Comparison of ENCODE assay signal across 9 cellular contexts in the genomic region with DNA sequence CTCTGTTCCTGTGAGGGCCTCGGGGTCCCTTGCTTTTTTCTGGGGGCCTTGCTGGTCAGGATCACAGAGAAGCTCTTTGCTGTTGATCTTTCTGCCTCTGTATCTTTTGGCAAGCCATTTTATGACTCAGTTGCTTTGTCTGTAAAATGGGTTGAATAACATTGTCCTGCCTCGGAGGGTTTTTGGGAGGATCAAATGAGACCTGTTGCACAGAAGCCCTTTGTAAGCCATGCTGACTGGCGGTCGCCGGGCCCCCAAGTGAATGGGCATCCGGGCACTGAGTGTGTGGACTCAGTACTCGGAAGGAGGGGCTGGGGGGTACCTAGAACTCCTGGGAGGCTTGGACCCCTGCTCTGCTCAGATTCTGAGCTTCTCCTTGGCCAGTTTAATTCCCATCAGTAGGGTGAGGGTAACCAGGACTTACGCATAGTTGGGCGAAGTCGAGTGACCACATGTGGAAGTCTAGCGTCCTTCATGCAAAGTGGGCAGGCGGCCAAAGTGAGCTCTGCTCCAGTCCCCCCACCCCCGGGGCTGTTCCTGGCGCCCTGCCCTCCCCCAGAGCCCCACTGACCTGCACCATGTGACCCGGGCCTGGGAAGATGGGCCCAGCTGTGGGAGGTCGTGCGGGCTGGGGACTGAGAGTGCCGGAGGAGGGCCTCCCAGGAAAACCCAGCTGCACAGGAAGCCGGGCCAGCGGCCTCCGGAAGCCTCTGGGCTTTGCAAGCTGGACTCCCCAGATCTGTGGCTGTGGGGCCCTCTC.
DNase-seq lines count a peak whose midpoint lies in the region; ATAC-seq lines count a peak whose summit lies in the region.
"Had no signal": no experiment of that assay in that cellular context is flagged by ENCODE, and none has a peak within 500 bp of the region (broad histone marks: within the 10 kb centered on the region; RNA-seq: fewer than 3 reads in every experiment).

No MANE protein-coding gene starts in this region.

- ATAC-seq in sciatic nerve (peak; percentile 73), HG03354 (IDR thresholded peaks at IDR 0.05; ENCODE audit: poor library complexity, severe bottlenecking, unreplicated experiment) (no peak)

- no peak overlapping the region for H3K27ac Mint-ChIP-seq in activated CD4-positive, alpha-beta T cell treated with anti-CD3 and anti-CD28 coated beads, Interleukin-2, amount 10 ng/mL, durations not matched to agents 7 days and 5 days
- H3K27ac Mint-ChIP-seq in activated naive CD4-positive, alpha-beta T cell treated with anti-CD3 and anti-CD28 coated beads, Interleukin-2, amount 10 ng/mL, durations not matched to agents 7 days and 5 days, result no peak overlapping the region
- H3K27ac Mint-ChIP-seq: activated naive CD4-positive, alpha-beta T cell treated with anti-CD3 and anti-CD28 coated beads, Interleukin-2, amount 50 U/mL, for 24 hours had no signal

- no peaks in the 10 kb centered on the region for H3K9me3 Mint-ChIP-seq in activated CD4-positive, alpha-beta T cell treated with anti-CD3 and anti-CD28 coated beads, Interleukin-2, amount 10 ng/mL, durations not matched to agents 7 days and 5 days
- H3K9me3 Mint-ChIP-seq in activated naive CD4-positive, alpha-beta T cell treated with anti-CD3 and anti-CD28 coated beads, Interleukin-2, amount 10 ng/mL, durations not matched to agents 7 days and 5 days, result no peaks in the 10 kb centered on the region
- H3K9me3 Mint-ChIP-seq: activated naive CD4-positive, alpha-beta T cell treated with anti-CD3 and anti-CD28 coated beads, Interleukin-2, amount 50 U/mL, for 24 hours had no signal

- peaks cover 25% of the 10 kb centered on the region for H3K36me3 Mint-ChIP-seq in activated CD4-positive, alpha-beta T cell treated with anti-CD3 and anti-CD28 coated beads, Interleukin-2, amount 10 ng/mL, durations not matched to agents 7 days and 5 days (ENCODE audit: low read depth)
- H3K36me3 Mint-ChIP-seq in activated naive CD4-positive, alpha-beta T cell treated with anti-CD3 and anti-CD28 coated beads, Interleukin-2, amount 10 ng/mL, durations not matched to agents 7 days and 5 days, result peaks cover 39% of the 10 kb centered on the region
- H3K36me3 Mint-ChIP-seq: activated naive CD4-positive, alpha-beta T cell treated with anti-CD3 and anti-CD28 coated beads, Interleukin-2, amount 50 U/mL, for 24 hours had no signal

- H3K27me3 Mint-ChIP-seq in activated CD4-positive, alpha-beta T cell treated with anti-CD3 and anti-CD28 coated beads, Interleukin-2, amount 10 ng/mL, durations not matched to agents 7 days and 5 days, result no peaks in the 10 kb centered on the region
- no peaks in the 10 kb centered on the region for H3K27me3 Mint-ChIP-seq in activated naive CD4-positive, alpha-beta T cell treated with anti-CD3 and anti-CD28 coated beads, Interleukin-2, amount 10 ng/mL, durations not matched to agents 7 days and 5 days
- H3K27me3 Mint-ChIP-seq: activated naive CD4-positive, alpha-beta T cell treated with anti-CD3 and anti-CD28 coated beads, Interleukin-2, amount 50 U/mL, for 24 hours had no signal

- no peak overlapping the region for H3K4me3 Mint-ChIP-seq in activated CD4-positive, alpha-beta T cell treated with anti-CD3 and anti-CD28 coated beads, Interleukin-2, amount 10 ng/mL, durations not matched to agents 7 days and 5 days
- no peak overlapping the region for H3K4me3 Mint-ChIP-seq in activated naive CD4-positive, alpha-beta T cell treated with anti-CD3 and anti-CD28 coated beads, Interleukin-2, amount 10 ng/mL, durations not matched to agents 7 days and 5 days
- H3K4me3 Mint-ChIP-seq: activated naive CD4-positive, alpha-beta T cell treated with anti-CD3 and anti-CD28 coated beads, Interleukin-2, amount 50 U/mL, for 24 hours had no signal

- peak overlapping the region; percentile 44 for H3K27ac ChIP-seq in angular gyrus (ENCODE audit: low read depth, low read length)

- POLR2A ChIA-PET in activated CD4-positive, alpha-beta T cell treated with anti-CD3 and anti-CD28 coated beads, Interleukin-2, amount 10 ng/mL, durations not matched to agents 7 days and 5 days (lab: Charles Lee), result no interaction called here

- peaks cover 83% of the 10 kb centered on the region for H3K4me1 Mint-ChIP-seq in activated CD4-positive, alpha-beta T cell treated with anti-CD3 and anti-CD28 coated beads, Interleukin-2, amount 10 ng/mL, durations not matched to agents 7 days and 5 days
- H3K4me1 Mint-ChIP-seq in activated naive CD4-positive, alpha-beta T cell treated with anti-CD3 and anti-CD28 coated beads, Interleukin-2, amount 10 ng/mL, durations not matched to agents 7 days and 5 days, result peaks cover 89% of the 10 kb centered on the region

- DNase-seq in ELF-1 (ENCODE audit: low read depth, low spot score), result peak; percentile 36
- peak; percentile 87 for DNase-seq in hepatic stellate cell (ENCODE audit: low spot score)
- DNase-seq in sciatic nerve (ENCODE audit: low spot score), result peak; percentile 95
- no peak for DNase-seq in COR-L47 (lab: John Stamatoyannopoulos, UW)
- DNase-seq in activated CD4-positive, alpha-beta T cell treated with anti-CD3 and anti-CD28 coated beads, Interleukin-2, amount 10 ng/mL, durations not matched to agents 7 days and 5 days, result no peak
- DNase-seq in activated naive CD4-positive, alpha-beta T cell treated with anti-CD3 and anti-CD28 coated beads, Interleukin-2, amount 10 ng/mL, durations not matched to agents 7 days and 5 days, result no peak

- intact Hi-C loops in sciatic nerve (cut with DNase I), result loop anchor here (5.0 kb wide), 2 partner anchors 68 to 97 kb away; no protein-coding TSS in a partner anchor

- CTCF ChIA-PET in activated CD4-positive, alpha-beta T cell treated with anti-CD3 and anti-CD28 coated beads, Interleukin-2, amount 10 ng/mL, durations not matched to agents 7 days and 5 days (lab: Charles Lee), result interaction anchor here (0.8 to 1.9 kb wide), 7 partner anchors 9 to 71 kb away, joined by 3 to 8 read pairs (median 5); no protein-coding TSS in a partner anchor
- CTCF ChIA-PET in activated naive CD4-positive, alpha-beta T cell treated with anti-CD3 and anti-CD28 coated beads, Interleukin-2, amount 10 ng/mL, durations not matched to agents 7 days and 5 days (lab: Charles Lee), result interaction anchor here (1.0 to 1.9 kb wide), 3 partner anchors 24 to 95 kb away, joined by 3 to 6 read pairs (median 3); no protein-coding TSS in a partner anchor

Comparison
In these comparisons a context has a peak if more than half of its experiments do, and no peak if none do; other contexts are left out.
1. DNase-seq: peak in ELF-1 (single experiment), hepatic stellate cell (single experiment) and sciatic nerve (single experiment); none in COR-L47 (single experiment), activated CD4-positive, alpha-beta T cell treated with anti-CD3 and anti-CD28 coated beads, Interleukin-2, amount 10 ng/mL, durations not matched to agents 7 days and 5 days (single experiment) and activated naive CD4-positive, alpha-beta T cell treated with anti-CD3 and anti-CD28 coated beads, Interleukin-2, amount 10 ng/mL, durations not matched to agents 7 days and 5 days (single experiment).